ENCODE assay signal across 14 cellular contexts in genomic region chr2:64738026-64738425, GRCh38.
A peak's percentile ranks its signal among the peaks of the same experiment; 100 is the strongest.
DNase-seq lines count a peak whose midpoint lies in the region; ATAC-seq, FAIRE-seq and TF ChIP-seq lines count a peak whose summit lies in the region.
"Had no signal": no experiment of that assay in that cellular context is flagged by ENCODE, and none has a peak within 500 bp of the region (broad histone marks: within the 10 kb centered on the region; RNA-seq: fewer than 3 reads in every experiment).

No MANE protein-coding gene starts in this region.

- intact Hi-C loops in pancreas (cut with DNase I): loop anchor here in 1 of 3 donors (10.0 kb wide), 1 partner anchor 127 kb away; no protein-coding TSS in a partner anchor

- H3K4me1 ChIP-seq in pancreas: no peaks in the 10 kb centered on the region
- no peaks in the 10 kb centered on the region for H3K4me1 ChIP-seq in gastroesophageal sphincter

- peak overlapping the region; percentile 75 for H3K27ac Mint-ChIP-seq in activated naive CD4-positive, alpha-beta T cell treated with anti-CD3 and anti-CD28 coated beads, Interleukin-2, amount 50 U/mL, for 24 hours
- H3K27ac Mint-ChIP-seq in activated naive CD4-positive, alpha-beta T cell treated with anti-CD3 and anti-CD28 coated beads, Interleukin-2, amount 10 ng/mL, durations not matched to agents 7 days and 5 days: no peak overlapping the region
- H3K27ac Mint-ChIP-seq: GM23338, WTC11 had no signal

- no peak for TF ChIP-seq CTCF in pancreas (IDR thresholded peaks at IDR 0.05)
- TF ChIP-seq CTCF in gastroesophageal sphincter (IDR thresholded peaks at IDR 0.05): no peak

- H3K4me3 ChIP-seq in pancreas (no peak overlapping the region), gastroesophageal sphincter (no peak overlapping the region)
- H3K4me3 ChIP-seq: GM23338 had no signal

- no peak overlapping the region for H3K4me3 Mint-ChIP-seq in activated naive CD4-positive, alpha-beta T cell treated with anti-CD3 and anti-CD28 coated beads, Interleukin-2, amount 50 U/mL, for 24 hours
- no peak overlapping the region for H3K4me3 Mint-ChIP-seq in activated naive CD4-positive, alpha-beta T cell treated with anti-CD3 and anti-CD28 coated beads, Interleukin-2, amount 10 ng/mL, durations not matched to agents 7 days and 5 days
- H3K4me3 Mint-ChIP-seq: GM23338, WTC11 had no signal

- H3K9me3 ChIP-seq in pancreas (no peaks in the 10 kb centered on the region), gastroesophageal sphincter (no peaks in the 10 kb centered on the region)

- H3K4me1 Mint-ChIP-seq in activated naive CD4-positive, alpha-beta T cell treated with anti-CD3 and anti-CD28 coated beads, Interleukin-2, amount 50 U/mL, for 24 hours: peaks cover 28% of the 10 kb centered on the region
- peaks cover 29% of the 10 kb centered on the region for H3K4me1 Mint-ChIP-seq in activated naive CD4-positive, alpha-beta T cell treated with anti-CD3 and anti-CD28 coated beads, Interleukin-2, amount 10 ng/mL, durations not matched to agents 7 days and 5 days
- H3K4me1 Mint-ChIP-seq: GM23338 had no signal

- H3K27me3 ChIP-seq in pancreas (no peaks in the 10 kb centered on the region), gastroesophageal sphincter (no peaks in the 10 kb centered on the region)

- H3K36me3 ChIP-seq in pancreas (no peaks in the 10 kb centered on the region), gastroesophageal sphincter (no peaks in the 10 kb centered on the region)

- H3K36me3 Mint-ChIP-seq in activated naive CD4-positive, alpha-beta T cell treated with anti-CD3 and anti-CD28 coated beads, Interleukin-2, amount 50 U/mL, for 24 hours: peaks cover 4% of the 10 kb centered on the region
- peaks cover 7% of the 10 kb centered on the region for H3K36me3 Mint-ChIP-seq in activated naive CD4-positive, alpha-beta T cell treated with anti-CD3 and anti-CD28 coated beads, Interleukin-2, amount 10 ng/mL, durations not matched to agents 7 days and 5 days
- H3K36me3 Mint-ChIP-seq: WTC11 had no signal

- TF ChIP-seq POLR2A in gastroesophageal sphincter (IDR thresholded peaks at IDR 0.05): no peak

- CTCF ChIA-PET in activated naive CD4-positive, alpha-beta T cell treated with anti-CD3 and anti-CD28 coated beads, Interleukin-2, amount 10 ng/mL, durations not matched to agents 7 days and 5 days (lab: Charles Lee): interaction anchor here (0.8 to 2.3 kb wide), 7 partner anchors 9 to 137 kb away, joined by 3 to 10 read pairs (median 5); no protein-coding TSS in a partner anchor

- H3K9me3 Mint-ChIP-seq in activated naive CD4-positive, alpha-beta T cell treated with anti-CD3 and anti-CD28 coated beads, Interleukin-2, amount 50 U/mL, for 24 hours: no peaks in the 10 kb centered on the region
- H3K9me3 Mint-ChIP-seq in activated naive CD4-positive, alpha-beta T cell treated with anti-CD3 and anti-CD28 coated beads, Interleukin-2, amount 10 ng/mL, durations not matched to agents 7 days and 5 days: no peaks in the 10 kb centered on the region
- H3K9me3 Mint-ChIP-seq: GM23338, WTC11 had no signal

- no peak for FAIRE-seq in pancreas (lab: Jason Lieb, UNC)
- FAIRE-seq: endometrium had no signal

- no peaks in the 10 kb centered on the region for H3K27me3 Mint-ChIP-seq in activated naive CD4-positive, alpha-beta T cell treated with anti-CD3 and anti-CD28 coated beads, Interleukin-2, amount 50 U/mL, for 24 hours
- H3K27me3 Mint-ChIP-seq in activated naive CD4-positive, alpha-beta T cell treated with anti-CD3 and anti-CD28 coated beads, Interleukin-2, amount 10 ng/mL, durations not matched to agents 7 days and 5 days: no peaks in the 10 kb centered on the region

- no peak for TF ChIP-seq EP300 in gastroesophageal sphincter (IDR thresholded peaks at IDR 0.05)

- 92 to 93% methylated on average over 1 of the region's 1 CpG for WGBS in pancreas, 2 donors
- 87 to 100% methylated on average over 1 of the region's 1 CpG for WGBS in gastroesophageal sphincter (ENCODE audit: low coverage in 1 of 2), 2 donors

- no peak for DNase-seq in activated naive CD4-positive, alpha-beta T cell treated with anti-CD3 and anti-CD28 coated beads, Interleukin-2, amount 10 ng/mL, durations not matched to agents 7 days and 5 days
- DNase-seq in stimulated activated naive CD8-positive, alpha-beta T cell treated with anti-CD3 and anti-CD28 coated beads, Interleukin-15, Interleukin-2, amounts not matched to agents 100 U/mL and 50 U/mL, for 24 hours: no peak
- DNase-seq in pancreas: no peak
- DNase-seq in GOT3 (lab: John Stamatoyannopoulos, UW): no peak
- DNase-seq: NCI-H2081 treated with DMSO at 0.1 percent for 48 hours; stimulated activated CD4-positive, alpha-beta T cell treated with anti-CD3 and anti-CD28 coated beads, Interleukin-2, amount 100 ng/mL, for 48 hours; stimulated activated naive CD4-positive, alpha-beta T cell treated with Interleukin-2 at 50 U/mL for 16 hours had no signal

- H3K27ac ChIP-seq in pancreas (no peak overlapping the region), gastroesophageal sphincter (no peak overlapping the region)

- ATAC-seq in HG02571 (IDR thresholded peaks at IDR 0.05; ENCODE audit: unreplicated experiment): peak; percentile 50
- ATAC-seq in HG03469 (IDR thresholded peaks at IDR 0.05; ENCODE audit: unreplicated experiment): peak; percentile 78
- peak; percentile 91 for ATAC-seq in stimulated activated naive CD8-positive, alpha-beta T cell treated with anti-CD3 and anti-CD28 coated beads, Interleukin-15, Interleukin-2, amounts not matched to agents 100 U/mL and 50 U/mL, for 24 hours
- ATAC-seq in pancreas: no peak
- no peak for ATAC-seq in gastroesophageal sphincter
- ATAC-seq: GM23338, WTC11 had no signal

Comparison
In these comparisons a context has a peak if more than half of its experiments do, and no peak if none do; other contexts are left out.
1. ATAC-seq: peak in HG02571 (single experiment), HG03469 (single experiment) and stimulated activated naive CD8-positive, alpha-beta T cell treated with anti-CD3 and anti-CD28 coated beads, Interleukin-15, Interleukin-2, amounts not matched to agents 100 U/mL and 50 U/mL, for 24 hours (single experiment); none in pancreas (0 of 4) and gastroesophageal sphincter (single experiment).